In the genomic region with DNA sequence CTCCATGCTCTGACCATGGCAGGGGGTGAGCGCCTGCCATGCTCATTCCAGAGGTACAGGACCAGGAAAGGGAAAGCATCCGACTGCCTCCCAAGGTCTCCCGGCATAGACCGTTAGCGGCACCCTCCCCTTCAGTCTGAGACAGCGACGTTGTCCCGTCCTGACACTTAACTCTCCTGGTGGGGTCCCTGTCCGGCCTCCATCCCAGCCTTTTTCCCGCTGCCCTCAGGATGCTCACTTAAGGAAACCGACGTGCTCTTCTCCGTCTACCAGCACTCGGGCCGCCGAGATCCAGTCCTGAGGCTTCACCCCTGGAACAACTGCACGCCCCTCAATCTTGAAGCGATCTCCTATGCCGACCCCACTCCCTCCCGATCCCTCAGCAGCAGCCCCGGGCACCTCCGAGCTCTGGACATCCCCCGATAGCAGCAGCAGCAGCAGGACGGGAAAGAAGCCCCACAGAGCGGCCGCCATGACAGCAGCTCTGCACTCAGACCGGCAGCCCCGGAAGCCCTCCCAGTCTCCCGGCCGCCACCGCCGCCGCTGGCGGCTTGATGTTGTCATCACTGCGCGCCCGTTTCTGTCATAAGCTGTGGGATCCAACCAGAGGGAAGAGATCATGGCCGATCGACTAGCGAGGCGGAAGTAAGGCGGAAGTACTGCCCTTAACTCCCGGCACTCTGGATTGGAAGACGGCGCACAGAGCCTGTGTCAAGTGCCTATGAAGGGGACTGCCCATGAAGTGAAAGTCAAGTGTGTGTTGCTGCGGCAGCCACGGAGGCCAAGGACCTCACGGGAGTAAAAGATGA, we compare ENCODE assay signal across 8 cellular contexts. TPM values are rescaled to one million over a fixed set of nuclear protein-coding genes. Genes with fewer than 3 reads are reported as not detected.
DNase-seq lines count a peak whose midpoint lies in the region; ATAC-seq and TF ChIP-seq lines count a peak whose summit lies in the region.

Gene EMC7, minus strand, starts transcription at position 497 of the 809 bp plus-strand sequence. Its CDS starts 23 bp downstream, at position 474.
Gene PGBD4, plus strand, starts transcription at position 718 of the 809 bp plus-strand sequence. CDS start 449 bp downstream, outside the sequence.

- 0% methylated on average over 48 of the region's 48 CpGs for WGBS in esophagus, 2 donors

- H3K9me3 ChIP-seq in esophagus (ENCODE audit: control insufficient read depth in 2 of 2, insufficient read depth in 1 of 2, low read depth in 1 of 2, low read length in 1 of 2), result no peaks in the 10 kb centered on the region
- no peaks in the 10 kb centered on the region for H3K9me3 ChIP-seq in mucosa of rectum (ENCODE audit: control insufficient read depth in 2 of 2, low read length in 2 of 2)

- peak within 1 kb of the TSS; percentile 84 to 86 for H3K9ac ChIP-seq in mucosa of rectum (ENCODE audit: low read depth in 1 of 2, low read length in 2 of 2)

- no peaks in the 10 kb centered on the region for H3K27me3 ChIP-seq in esophagus (ENCODE audit: control insufficient read depth in 1 of 2, insufficient read depth in 2 of 2, low read length in 2 of 2)
- no peaks in the 10 kb centered on the region for H3K27me3 ChIP-seq in mucosa of rectum (ENCODE audit: control insufficient read depth in 2 of 2, insufficient read depth in 2 of 2, low read length in 2 of 2)

- H3K27ac ChIP-seq in esophagus (ENCODE audit: low read depth in 2 of 2, low read length in 1 of 2) (peak within 1 kb of the TSS; percentile 81 to 92), mucosa of rectum (ENCODE audit: low read depth in 2 of 2, low read length in 2 of 2) (peak within 1 kb of the TSS; percentile 84 to 89)

- DNase-seq in DMS79 (lab: John Stamatoyannopoulos, UW) (peak; percentile 91), KG1 (lab: John Stamatoyannopoulos, UW) (peak; percentile 83)
- DNase-seq in activated T-cell treated with anti-CD3 and anti-CD28 coated beads, Interleukin-2, amount 50 U/mL, for 48 hours, result peak; percentile 99
- peak; percentile 98 for DNase-seq in stimulated activated CD8-positive, alpha-beta memory T cell treated with anti-CD3 and anti-CD28 coated beads, Interleukin-4, amount 100 ng/mL, for 4 hours (ENCODE audit: low read depth in 2 of 2, low spot score in 1 of 2)

- ATAC-seq in GM21737 (IDR thresholded peaks at IDR 0.05; ENCODE audit: unreplicated experiment), result peak; percentile 96

- H3K4me3 ChIP-seq in esophagus (ENCODE audit: low read depth in 1 of 2, low read length in 2 of 2) (peak within 1 kb of the TSS; percentile 94 to 96), mucosa of rectum (ENCODE audit: low read length in 2 of 2) (peak within 1 kb of the TSS; percentile 96 to 97)

- H3K4me1 ChIP-seq in esophagus (ENCODE audit: control insufficient read depth in 2 of 2, insufficient read depth in 2 of 2, low read length in 1 of 2) (peaks cover 0 to 2% of the 10 kb centered on the region in 2 donors), mucosa of rectum (ENCODE audit: control insufficient read depth in 2 of 2, insufficient read depth in 2 of 2, low read length in 2 of 2) (peaks cover 0 to 15% of the 10 kb centered on the region in 2 donors)

- no peaks in the 10 kb centered on the region for H3K36me3 ChIP-seq in esophagus (ENCODE audit: control insufficient read depth in 2 of 2, insufficient read depth in 2 of 2, low read length in 1 of 2)
- no peaks in the 10 kb centered on the region for H3K36me3 ChIP-seq in mucosa of rectum (ENCODE audit: control insufficient read depth in 2 of 2, insufficient read depth in 2 of 2, low read length in 2 of 2)

TF ChIP-seq in PFSK-1, 5 proteins besides CTCF, POLR2A, EP300 and RAD21:
- TF ChIP-seq FOXP2 (optimal IDR thresholded peaks at IDR 0.05; ENCODE audit: borderline replicate concordance, extremely low read depth, extremely low read length, insufficient read depth) (peak; percentile 68), SIN3A (IDR thresholded peaks at IDR 0.05; ENCODE audit: borderline replicate concordance, insufficient read depth, low read length) (no peak; the same call in 1 of the 2 replicates), REST (IDR thresholded peaks at IDR 0.05; ENCODE audit: insufficient read depth in 1 of 2, low read depth in 2 of 2, low read length in 2 of 2) (peak; percentile 44 to 47; a peak in 1 of 4 replicates), POLR2AphosphoS5 (IDR thresholded peaks at IDR 0.05; ENCODE audit: low read depth, low read length) (peak; percentile 96), TAF1 (IDR thresholded peaks at IDR 0.05; ENCODE audit: borderline replicate concordance, insufficient read depth, low read length) (peak; percentile 81)
TF ChIP-seq in PFSK-1: peak in this region for 4.

RNA-seq across cellular contexts. Expression of gene EMC7, which starts in this region (rescaled TPM):
- 102 TPM for polyA plus RNA-seq in PFSK-1 (2012; ENCODE audit: insufficient read length, low read depth)
- polyA plus RNA-seq in esophagus, result 10 to 100 TPM; 47.0 to 58.8 TPM

RNA-seq across cellular contexts. Expression of gene PGBD4, which starts in this region (rescaled TPM):
- 0.79 TPM for polyA plus RNA-seq in PFSK-1 (2012; ENCODE audit: insufficient read length, low read depth)
- under 1 TPM; 0.49 to 0.71 TPM for polyA plus RNA-seq in esophagus

Comparison
In these comparisons a context has a peak if more than half of its experiments do, and no peak if none do; other contexts are left out.
1. Peak in every context shown above with its lines: DNase-seq, ATAC-seq, H3K4me3 ChIP-seq and H3K27ac ChIP-seq.